ENCODE assay signal across 8 cellular contexts in genomic region chr1:46246548-46247432, GRCh38. TPM values are rescaled to one million over a fixed set of nuclear protein-coding genes. Genes with fewer than 3 reads are reported as not detected.
DNase-seq lines count a peak whose midpoint lies in the region; ATAC-seq and TF ChIP-seq lines count a peak whose summit lies in the region.

No MANE protein-coding gene starts in this region.

- WGBS in lung, 2 donors: 2 to 3% methylated on average over 30 to 34 of the region's 34 CpGs

- ATAC-seq in GM21786 (IDR thresholded peaks at IDR 0.05; ENCODE audit: unreplicated experiment) (peak; percentile 39), lung (ENCODE audit: insufficient read depth, low FRiP score) (peak; percentile 10)

- no peak for TF ChIP-seq CTCF in VCaP (conservative IDR thresholded peaks at IDR 0.05)
- TF ChIP-seq CTCF in dorsolateral prefrontal cortex (IDR thresholded peaks at IDR 0.05 in 54 of 56, conservative IDR thresholded peaks at IDR 0.05 in 2 of 56; ENCODE audit: low read depth in 1 of 56, partially characterized antibody in 56 of 56): peak in 2 of 56 donors; percentile 5 to 18
- TF ChIP-seq CTCF in lung (IDR thresholded peaks at IDR 0.05; ENCODE audit: control extremely low read depth, extremely low read depth): no peak

- DNase-seq in GM04504 (ENCODE audit: low read depth): peak; percentile 10
- peak in 7 of 10 donors; percentile 31 to 71 (median 43) for DNase-seq in dorsolateral prefrontal cortex
- no peak for DNase-seq in lung (ENCODE audit: low spot score)
- DNase-seq in stimulated activated CD8-positive, alpha-beta memory T cell treated with anti-CD3 and anti-CD28 coated beads, Interleukin-15, amount 100 ng/mL, for 24 hours (ENCODE audit: low read depth): peak; percentile 33
- DNase-seq in HK-2 (ENCODE audit: unreplicated experiment): no peak

- H3K27ac ChIP-seq in KOPT-K1 (ENCODE audit: low read depth, low read length, poor library complexity, severe bottlenecking) (peak overlapping the region; percentile 88), VCaP (peak overlapping the region; percentile 79), dorsolateral prefrontal cortex (peak overlapping the region in 17 of 59 donors; percentile 8 to 76 (median 41)), lung (ENCODE audit: low read depth in 1 of 2, low read length in 1 of 2) (peak overlapping the region; percentile 35 to 84)

- intact Hi-C loops in dorsolateral prefrontal cortex (cut with DNase I): loop anchor here (5.0 to 10.0 kb wide), 3 partner anchors 56 to 562 kb away; partner anchors contain the start of genes GPBP1L1 (in 1 of the 2), LRRC41 (in 1 of the 2), NSUN4 (in 1 of the 2) and TMEM69 (in 1 of the 2)

- H3K4me3 ChIP-seq in dorsolateral prefrontal cortex (peak overlapping the region; percentile 55 to 94 (median 76)), lung (peak overlapping the region; percentile 7)

- no peaks in the 10 kb centered on the region for H3K27me3 ChIP-seq in dorsolateral prefrontal cortex
- H3K27me3 ChIP-seq in lung (ENCODE audit: control insufficient read depth, insufficient read depth): no peaks in the 10 kb centered on the region

- H3K9me3 ChIP-seq in KOPT-K1 (ENCODE audit: insufficient read depth, low read length, poor library complexity, severe bottlenecking): no peaks in the 10 kb centered on the region
- no peaks in the 10 kb centered on the region for H3K9me3 ChIP-seq in lung (ENCODE audit: control insufficient read depth in 2 of 2, insufficient read depth in 1 of 2, low read length in 1 of 2)

- peaks cover 0 to 4% of the 10 kb centered on the region in 2 donors for H3K4me1 ChIP-seq in lung (ENCODE audit: control insufficient read depth in 2 of 2, insufficient read depth in 2 of 2, low read length in 2 of 2)

- peaks cover 29% of the 10 kb centered on the region for H3K36me3 ChIP-seq in KOPT-K1 (ENCODE audit: insufficient read depth, low read length)
- no peaks in the 10 kb centered on the region for H3K36me3 ChIP-seq in lung (ENCODE audit: control insufficient read depth in 2 of 2, insufficient read depth in 2 of 2, low read length in 2 of 2)

RNA-seq across cellular contexts. Expression of gene RAD54L, which starts 0.8 kb away (rescaled TPM):
- 10 to 100 TPM in 1 of 120 experiments, 1 to 10 TPM in 118, under 1 TPM in 1; 0.89 to 10.5 (median 4.8) TPM for total RNA-seq in dorsolateral prefrontal cortex
- 1 to 10 TPM; 2.1 to 2.2 TPM for total RNA-seq in lung
- polyA plus RNA-seq in lung: 1 to 10 TPM in 1 of 2 donors, under 1 TPM in 1; 0.72 to 2.0 TPM

RNA-seq across cellular contexts. Expression of gene LURAP1, which starts 43.7 kb away (rescaled TPM):
- total RNA-seq in dorsolateral prefrontal cortex (10 to 100 TPM; 15.7 to 34.1 (median 24.1) TPM), lung (1 to 10 TPM in 1 of 2 donors, under 1 TPM in 1; 0.63 to 2.8 TPM)
- 1 to 10 TPM in 1 of 2 donors, under 1 TPM in 1; 0.41 to 1.2 TPM for polyA plus RNA-seq in lung

RNA-seq across cellular contexts. Expression of gene POMGNT1, which starts 48.6 kb away (rescaled TPM):
- total RNA-seq in dorsolateral prefrontal cortex (100 to 1,000 TPM in 32 of 120 experiments, 10 to 100 TPM in 88; 58.7 to 145 (median 92.1) TPM), lung (10 to 100 TPM; 34.6 to 70.2 TPM)
- polyA plus RNA-seq in lung: 10 to 100 TPM; 40.4 to 49.1 TPM

RNA-seq across cellular contexts. Expression of gene LRRC41, which starts 56.6 kb away (rescaled TPM):
- total RNA-seq in dorsolateral prefrontal cortex (10 to 100 TPM; 42.8 to 67.4 (median 56.1) TPM), lung (10 to 100 TPM; 61.6 to 63.0 TPM)
- 10 to 100 TPM; 21.6 to 38.9 TPM for polyA plus RNA-seq in lung

RNA-seq across cellular contexts. Expression of gene UQCRH, which starts 56.7 kb away (rescaled TPM):
- total RNA-seq in dorsolateral prefrontal cortex: 100 to 1,000 TPM; 114 to 365 (median 249) TPM
- 100 to 1,000 TPM; 159 to 311 TPM for total RNA-seq in lung
- 100 to 1,000 TPM; 297 to 400 TPM for polyA plus RNA-seq in lung

Comparison
In these comparisons a context has a peak if more than half of its experiments do, and no peak if none do; other contexts are left out.
1. DNase-seq: peak in GM04504 (single experiment), dorsolateral prefrontal cortex (7 of 10) and stimulated activated CD8-positive, alpha-beta memory T cell treated with anti-CD3 and anti-CD28 coated beads, Interleukin-15, amount 100 ng/mL, for 24 hours (single experiment); none in lung (single experiment) and HK-2 (single experiment).
2. RNA of gene LURAP1, which starts 43.7 kb away (total RNA-seq): 15.7 to 34.1 TPM in dorsolateral prefrontal cortex; 0.63 to 2.8 TPM in lung; every median in the first group is over 4 times any median in the second.